Comparison of ENCODE assay signal across 7 cellular contexts in genomic region chr12:57898308-57898970, GRCh38. TPM values are rescaled to one million over a fixed set of nuclear protein-coding genes. Genes with fewer than 3 reads are reported as not detected.
DNase-seq lines count a peak whose midpoint lies in the region; ATAC-seq and TF ChIP-seq lines count a peak whose summit lies in the region.

No MANE protein-coding gene starts in this region.

- H3K27ac Mint-ChIP-seq in T-cell: peak overlapping the region; percentile 99

- H3K36me3 Mint-ChIP-seq in T-cell: no peaks in the 10 kb centered on the region

- H3K27me3 ChIP-seq in left lung: peaks cover 0 to 11% of the 10 kb centered on the region in 2 donors

- H3K9me3 Mint-ChIP-seq in T-cell: no peaks in the 10 kb centered on the region

- DNase-seq in T-cell: peak in 1 of 34 experiments; percentile 15
- DNase-seq in left lung: no peak
- no peak for DNase-seq in middle frontal gyrus (ENCODE audit: extremely low spot score, low spot score)
- DNase-seq in iPS-NIHi7 (ENCODE audit: extremely low spot score): no peak
- no peak for DNase-seq in AG08396 (ENCODE audit: low spot score)

- H3K4me1 ChIP-seq in left lung: peaks cover 53 to 59% of the 10 kb centered on the region in 2 donors

- H3K4me3 Mint-ChIP-seq in T-cell: peak overlapping the region; percentile 40 to 82 (median 49)

- no peak overlapping the region for H3K4me3 ChIP-seq in left lung

- H3K4me1 Mint-ChIP-seq in T-cell: peaks cover 57 to 67% (median 60%) of the 10 kb centered on the region in 3 donors

- TF ChIP-seq CTCF in left lung (IDR thresholded peaks at IDR 0.05): no peak

- peak; percentile 32 for ATAC-seq in GM18907 (IDR thresholded peaks at IDR 0.05; ENCODE audit: unreplicated experiment)
- peak; percentile 23 for ATAC-seq in HG02870 (IDR thresholded peaks at IDR 0.05; ENCODE audit: unreplicated experiment)
- peak in 1 of 4 experiments; percentile 15 for ATAC-seq in T-cell (replicated peaks in 1 of 4)
- no peak for ATAC-seq in left lung

- intact Hi-C loops in left lung (cut with DNase I): loop anchor here (5.0 to 10.0 kb wide), 2 partner anchors 66 to 74 kb away; no protein-coding TSS in a partner anchor

- H3K27ac ChIP-seq in left lung: peak overlapping the region; percentile 93 to 96

- POLR2A ChIA-PET in T-cell (lab: Charles Lee): interaction anchor here (0.5 to 1.3 kb wide), 8 partner anchors 34 to 62 kb away, joined by 3 to 9 read pairs (median 4); partner anchors contain the start of genes CTDSP2 (in 2 of the 2) and ATP23 (in 1 of the 2)

- no peaks in the 10 kb centered on the region for H3K27me3 Mint-ChIP-seq in T-cell

- H3K9me3 ChIP-seq in left lung: no peaks in the 10 kb centered on the region

- CTCF ChIA-PET in T-cell (lab: Charles Lee): interaction anchor here (0.5 to 1.8 kb wide), 20 partner anchors 25 to 788 kb away, joined by 3 to 12 read pairs (median 4); partner anchors contain the start of genes CTDSP2 (in 1 of the 2), CYP27B1 (in 1 of the 2), MARCHF9 (in 1 of the 2) and STAT6 (in 1 of the 2)

- no peaks in the 10 kb centered on the region for H3K36me3 ChIP-seq in left lung

RNA-seq across cellular contexts. Expression of gene ATP23, which starts 42.9 kb away (rescaled TPM):
- total RNA-seq in T-cell (1 to 10 TPM; 3.1 to 9.7 (median 7.7) TPM), left lung (1 to 10 TPM; 6.1 to 6.4 TPM)

RNA-seq across cellular contexts. Expression of gene CTDSP2, which starts 51.9 kb away (rescaled TPM):
- total RNA-seq in T-cell (100 to 1,000 TPM; 132 to 246 (median 234) TPM), left lung (100 to 1,000 TPM; 179 to 210 TPM)
